ENCODE assay signal across 8 cellular contexts in the genomic region with DNA sequence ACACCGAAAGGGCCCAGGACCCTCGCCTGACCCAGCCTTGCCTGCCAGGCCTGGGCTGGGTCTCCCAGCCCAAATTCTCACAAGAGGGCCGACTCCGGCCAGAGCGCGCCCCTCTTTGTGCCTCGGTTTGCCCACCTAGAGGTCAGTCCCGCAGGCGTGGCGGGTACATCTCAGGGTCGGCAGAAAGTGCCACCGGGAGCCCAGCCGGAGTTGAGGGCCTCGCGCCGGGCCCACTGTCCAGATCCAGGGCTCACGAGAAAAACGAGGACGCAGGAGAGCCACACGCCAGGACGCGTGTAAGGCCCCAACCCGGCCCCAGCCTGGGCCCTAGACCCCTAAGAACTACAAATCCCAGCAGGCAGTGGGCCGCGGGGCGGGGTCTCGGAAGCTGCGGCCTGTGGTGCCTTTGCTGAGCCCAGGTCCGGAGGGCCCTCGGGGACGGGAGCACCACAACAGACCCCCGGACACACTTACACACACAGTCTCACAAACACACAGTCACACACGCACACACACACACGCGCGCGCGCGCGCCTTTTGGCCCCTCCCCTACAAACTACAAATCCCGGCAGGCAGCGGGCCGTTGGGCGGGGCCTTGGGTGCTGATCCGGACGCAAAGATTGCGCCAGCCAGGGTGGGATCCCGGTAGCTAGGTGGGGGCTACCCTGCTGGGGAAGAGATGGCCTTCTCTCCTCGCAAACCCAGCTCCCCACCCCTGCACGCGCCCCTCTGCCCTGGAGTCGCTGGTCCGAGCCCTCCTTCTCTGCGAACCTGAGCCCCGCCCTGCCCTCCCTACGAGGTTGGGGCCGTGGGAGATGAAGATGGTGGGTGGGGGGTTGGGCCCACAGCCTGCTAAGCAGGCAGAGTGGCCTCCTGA. TPM values are rescaled to one million over a fixed set of nuclear protein-coding genes. Genes with fewer than 3 reads are reported as not detected.
A peak's percentile ranks its signal among the peaks of the same experiment; 100 is the strongest.
DNase-seq lines count a peak whose midpoint lies in the region; ATAC-seq, FAIRE-seq and TF ChIP-seq lines count a peak whose summit lies in the region.

A gene (plus strand): TSS at position 583 of the 877 bp plus-strand sequence. CDS start 10,752 bp downstream, outside the sequence.

- TF ChIP-seq POLR2A in thyroid gland (IDR thresholded peaks at IDR 0.05): peak in 1 of 2 donors; percentile 74

- ATAC-seq in Right ventricle myocardium inferior (peak; percentile 82), pancreas (peak; percentile 40 to 66 (median 57))

- peak within 1 kb of the TSS; percentile 92 for H3K4me3 Mint-ChIP-seq in activated naive CD8-positive, alpha-beta T cell treated with anti-CD3 and anti-CD28 coated beads for 36 hours

- no peaks in the 10 kb centered on the region for H3K36me3 ChIP-seq in GM06990 (ENCODE audit: control insufficient read depth, insufficient read depth, low read length)
- no peaks in the 10 kb centered on the region for H3K36me3 ChIP-seq in HAP-1 (replicated peaks)
- H3K36me3 ChIP-seq in MG63: no peaks in the 10 kb centered on the region
- H3K36me3 ChIP-seq in pancreas: no peaks in the 10 kb centered on the region
- no peaks in the 10 kb centered on the region for H3K36me3 ChIP-seq in thyroid gland

- peaks cover 2% of the 10 kb centered on the region for H3K27me3 Mint-ChIP-seq in activated naive CD8-positive, alpha-beta T cell treated with anti-CD3 and anti-CD28 coated beads for 36 hours

- no peaks in the 10 kb centered on the region for H3K27me3 ChIP-seq in GM06990 (replicated peaks; ENCODE audit: control insufficient read depth, insufficient read depth, low read length)
- H3K27me3 ChIP-seq in HAP-1 (ENCODE audit: low read depth): no peaks in the 10 kb centered on the region
- H3K27me3 ChIP-seq in MG63: no peaks in the 10 kb centered on the region
- H3K27me3 ChIP-seq in pancreas: no peaks in the 10 kb centered on the region
- no peaks in the 10 kb centered on the region for H3K27me3 ChIP-seq in thyroid gland

- H3K4me1 ChIP-seq in HAP-1 (peaks cover 24% of the 10 kb centered on the region), pancreas (peaks cover 23 to 41% (median 35%) of the 10 kb centered on the region in 3 donors), thyroid gland (peaks cover 70 to 75% of the 10 kb centered on the region in 2 donors)

- DNase-seq in GM06990 (ENCODE audit: extremely low read depth, insufficient read length) (peak; percentile 90), HAP-1 (ENCODE audit: low spot score in 2 of 2) (peak; percentile 73 to 90), MG63 (peak; percentile 90), SKM-1 (lab: John Stamatoyannopoulos, UW; ENCODE audit: unreplicated experiment) (peak; percentile 93), Right ventricle myocardium inferior (ENCODE audit: missing footprints) (peak; percentile 95), pancreas (peak; percentile 81 to 91 (median 86)), thyroid gland (peak; percentile 83 to 85)
- peak; percentile 86 for DNase-seq in activated naive CD8-positive, alpha-beta T cell treated with anti-CD3 and anti-CD28 coated beads for 36 hours

- H3K9me3 ChIP-seq in HAP-1 (no peaks in the 10 kb centered on the region), MG63 (no peaks in the 10 kb centered on the region), pancreas (no peaks in the 10 kb centered on the region), thyroid gland (no peaks in the 10 kb centered on the region)

- H3K4me1 Mint-ChIP-seq in activated naive CD8-positive, alpha-beta T cell treated with anti-CD3 and anti-CD28 coated beads for 36 hours: peaks cover 37% of the 10 kb centered on the region

- WGBS in pancreas, 2 donors: 15 to 19% methylated on average over 44 to 57 of the region's 57 CpGs
- 21 to 46% methylated on average over 17 to 32 of the region's 57 CpGs for WGBS in thyroid gland, 2 donors

- intact Hi-C loops in Right ventricle myocardium inferior (cut with DNase I) (no loop called here), pancreas (cut with DNase I) (no loop called here), thyroid gland (cut with DNase I) (loop anchor here (10.0 kb wide), 1 partner anchor 64 kb away; a partner anchor contains a TSS)

- FAIRE-seq in pancreas (lab: Jason Lieb, UNC): no peak

- H3K4me3 ChIP-seq in GM06990 (replicated peaks; ENCODE audit: low read depth, low read length): peak within 1 kb of the TSS; percentile 68
- H3K4me3 ChIP-seq in HAP-1: peak within 1 kb of the TSS; percentile 65
- H3K4me3 ChIP-seq in MG63: peak within 1 kb of the TSS; percentile 60
- peak within 1 kb of the TSS; percentile 43 to 67 (median 61) for H3K4me3 ChIP-seq in pancreas
- peak within 1 kb of the TSS; percentile 40 to 53 (median 51) for H3K4me3 ChIP-seq in thyroid gland (replicated peaks in 1 of 3)

- TF ChIP-seq CTCF in GM06990 (IDR thresholded peaks at IDR 0.05; ENCODE audit: insufficient read depth, low read length, poor library complexity, severe bottlenecking) (no peak), pancreas (IDR thresholded peaks at IDR 0.05) (no peak), thyroid gland (IDR thresholded peaks at IDR 0.05) (no peak)

- H3K27ac ChIP-seq in pancreas: peak within 1 kb of the TSS; percentile 71 to 88 (median 82)
- H3K27ac ChIP-seq in thyroid gland: peak within 1 kb of the TSS; percentile 97 to 98 (median 98)

- H3K27ac Mint-ChIP-seq in activated naive CD8-positive, alpha-beta T cell treated with anti-CD3 and anti-CD28 coated beads for 36 hours: peak within 1 kb of the TSS; percentile 98

- in situ Hi-C loops in HAP-1 (cut with MboI; ENCODE audit: low sequenced_read_pairs): loop anchor here (5.0 kb wide), 1 partner anchor 134 kb away; no protein-coding TSS in a partner anchor

- H3K36me3 Mint-ChIP-seq in activated naive CD8-positive, alpha-beta T cell treated with anti-CD3 and anti-CD28 coated beads for 36 hours: no peaks in the 10 kb centered on the region

- H3K9me3 Mint-ChIP-seq in activated naive CD8-positive, alpha-beta T cell treated with anti-CD3 and anti-CD28 coated beads for 36 hours: no peaks in the 10 kb centered on the region

RNA-seq across cellular contexts. Expression of the gene that starts here (rescaled TPM):
- total RNA-seq in MG63 (2014; rRNA removed; shearing (Covaris generic); ENCODE audit: low replicate concordance): 0.76 and 1.2 TPM in 2 replicates
- 1 to 10 TPM in 1 of 2 experiments, under 1 TPM in 1; 0.74 to 1.2 TPM for total RNA-seq in activated naive CD8-positive, alpha-beta T cell treated with anti-CD3 and anti-CD28 coated beads for 36 hours
- total RNA-seq in Right ventricle myocardium inferior: not detected
- total RNA-seq in pancreas: 1 to 10 TPM in 5 of 6 donors, under 1 TPM in 1; 0.70 to 9.7 (median 2.8) TPM
- polyA plus RNA-seq in pancreas: 10 to 100 TPM; 21.3 to 28.1 TPM
- total RNA-seq in thyroid gland: 1 to 10 TPM; 1.6 to 9.0 (median 4.1) TPM

Comparison
In these comparisons a context has a peak if more than half of its experiments do, and no peak if none do; other contexts are left out.
1. Peak in every context shown above with its lines: DNase-seq, ATAC-seq, H3K4me3 ChIP-seq and H3K27ac ChIP-seq.
2. Peak in DNase-seq and ATAC-seq in Right ventricle myocardium inferior; RNA of the gene not detected or under 1 TPM.